In the genomic region with DNA sequence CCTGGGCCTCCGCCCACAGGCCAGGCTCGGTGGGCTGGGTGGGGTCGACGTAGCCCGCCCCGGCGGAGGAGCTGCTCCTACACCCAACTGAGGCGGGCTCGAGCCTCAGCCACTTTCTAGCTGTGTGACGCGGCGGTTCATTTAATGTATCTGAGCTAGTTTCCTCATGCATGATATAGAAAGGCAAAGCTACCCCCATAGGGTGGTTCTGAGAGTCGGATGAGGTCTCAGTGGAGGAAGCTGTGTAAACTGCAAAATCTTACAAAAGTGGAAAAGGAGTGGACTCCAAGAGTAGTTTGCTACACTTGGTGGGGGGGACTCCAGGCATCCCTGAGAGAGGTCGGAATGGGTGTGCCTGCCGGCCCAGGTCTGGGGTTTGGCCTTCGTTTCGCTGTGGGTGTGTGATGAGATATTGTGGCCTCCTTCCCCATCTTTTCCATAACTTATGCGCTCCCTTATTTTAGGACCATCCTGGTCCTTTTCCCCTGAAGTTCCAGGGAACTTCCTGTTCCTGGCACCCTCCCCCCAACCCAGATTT, we compare ENCODE assay signal across 8 cellular contexts. TPM values are rescaled to one million over a fixed set of nuclear protein-coding genes. Genes with fewer than 3 reads are reported as not detected.
DNase-seq lines count a peak whose midpoint lies in the region; ATAC-seq lines count a peak whose summit lies in the region.

No MANE protein-coding gene starts in this region.

- H3K27ac Mint-ChIP-seq in activated T-cell treated with anti-CD3 and anti-CD28 coated beads, Interleukin-2, amount 50 U/mL, for 72 hours: no peak overlapping the region

- no peak for DNase-seq in Right ventricle myocardium inferior (ENCODE audit: missing footprints)
- no peak for DNase-seq in cardiac septum (ENCODE audit: low spot score)
- DNase-seq in activated T-cell treated with anti-CD3 and anti-CD28 coated beads, Interleukin-2, amount 50 U/mL, for 72 hours: peak in 1 of 2 donors; percentile 32
- DNase-seq in stimulated activated naive CD8-positive, alpha-beta T cell treated with anti-CD3 and anti-CD28 coated beads, Interleukin-15, Interleukin-2, amounts not matched to agents 100 U/mL and 50 U/mL, for 24 hours: peak; percentile 42
- no peak for DNase-seq in NCI-H526 treated with DMSO at 0.1 percent for 48 hours (lab: John Stamatoyannopoulos, UW)
- DNase-seq in HuH-7 (ENCODE audit: low spot score): no peak

- peaks cover 10% of the 10 kb centered on the region for H3K27me3 Mint-ChIP-seq in activated T-cell treated with anti-CD3 and anti-CD28 coated beads, Interleukin-2, amount 50 U/mL, for 72 hours (ENCODE audit: low read depth)

- ATAC-seq in Right ventricle myocardium inferior (peak; percentile 11), HG03196 (IDR thresholded peaks at IDR 0.05; ENCODE audit: unreplicated experiment) (peak; percentile 18)
- ATAC-seq in activated T-cell treated with anti-CD3 and anti-CD28 coated beads, Interleukin-2, amount 50 U/mL, for 72 hours (replicated peaks in 1 of 2): peak; percentile 51
- peak; percentile 31 for ATAC-seq in stimulated activated naive CD8-positive, alpha-beta T cell treated with anti-CD3 and anti-CD28 coated beads, Interleukin-15, Interleukin-2, amounts not matched to agents 100 U/mL and 50 U/mL, for 24 hours

- peaks cover 0 to 5% of the 10 kb centered on the region in 2 donors for H3K36me3 Mint-ChIP-seq in activated T-cell treated with anti-CD3 and anti-CD28 coated beads, Interleukin-2, amount 50 U/mL, for 72 hours (ENCODE audit: insufficient read depth in 2 of 2)

- H3K4me1 Mint-ChIP-seq in activated T-cell treated with anti-CD3 and anti-CD28 coated beads, Interleukin-2, amount 50 U/mL, for 72 hours (ENCODE audit: low read depth): peaks cover 50% of the 10 kb centered on the region

- H3K9me3 Mint-ChIP-seq in activated T-cell treated with anti-CD3 and anti-CD28 coated beads, Interleukin-2, amount 50 U/mL, for 72 hours: no peaks in the 10 kb centered on the region

- H3K4me3 Mint-ChIP-seq in activated T-cell treated with anti-CD3 and anti-CD28 coated beads, Interleukin-2, amount 50 U/mL, for 72 hours: peak overlapping the region; percentile 87 to 88

- intact Hi-C loops in Right ventricle myocardium inferior (cut with DNase I): no loop called here
- intact Hi-C loops in cardiac septum (cut with DNase I): no loop called here

- peak overlapping the region; percentile 81 for H3K4me3 ChIP-seq in iPS-11a (ENCODE audit: low read depth, low read length)

RNA-seq across cellular contexts. Expression of gene PDIA5, which starts 0.9 kb away (rescaled TPM):
- 5.7 TPM for total RNA-seq in Right ventricle myocardium inferior
- total RNA-seq in cardiac septum: 8.8 TPM
- total RNA-seq in activated T-cell treated with anti-CD3 and anti-CD28 coated beads, Interleukin-2, amount 50 U/mL, for 72 hours: 10 to 100 TPM in 1 of 2 donors, 1 to 10 TPM in 1; 9.6 to 16.2 TPM

RNA-seq across cellular contexts. Expression of gene SEMA5B, which starts 40.2 kb away (rescaled TPM):
- total RNA-seq in Right ventricle myocardium inferior: 5.2 TPM
- total RNA-seq in cardiac septum: 21.1 TPM
- total RNA-seq in activated T-cell treated with anti-CD3 and anti-CD28 coated beads, Interleukin-2, amount 50 U/mL, for 72 hours: not detected
